Comparison of ENCODE assay signal across 1 cellular context in the genomic region with DNA sequence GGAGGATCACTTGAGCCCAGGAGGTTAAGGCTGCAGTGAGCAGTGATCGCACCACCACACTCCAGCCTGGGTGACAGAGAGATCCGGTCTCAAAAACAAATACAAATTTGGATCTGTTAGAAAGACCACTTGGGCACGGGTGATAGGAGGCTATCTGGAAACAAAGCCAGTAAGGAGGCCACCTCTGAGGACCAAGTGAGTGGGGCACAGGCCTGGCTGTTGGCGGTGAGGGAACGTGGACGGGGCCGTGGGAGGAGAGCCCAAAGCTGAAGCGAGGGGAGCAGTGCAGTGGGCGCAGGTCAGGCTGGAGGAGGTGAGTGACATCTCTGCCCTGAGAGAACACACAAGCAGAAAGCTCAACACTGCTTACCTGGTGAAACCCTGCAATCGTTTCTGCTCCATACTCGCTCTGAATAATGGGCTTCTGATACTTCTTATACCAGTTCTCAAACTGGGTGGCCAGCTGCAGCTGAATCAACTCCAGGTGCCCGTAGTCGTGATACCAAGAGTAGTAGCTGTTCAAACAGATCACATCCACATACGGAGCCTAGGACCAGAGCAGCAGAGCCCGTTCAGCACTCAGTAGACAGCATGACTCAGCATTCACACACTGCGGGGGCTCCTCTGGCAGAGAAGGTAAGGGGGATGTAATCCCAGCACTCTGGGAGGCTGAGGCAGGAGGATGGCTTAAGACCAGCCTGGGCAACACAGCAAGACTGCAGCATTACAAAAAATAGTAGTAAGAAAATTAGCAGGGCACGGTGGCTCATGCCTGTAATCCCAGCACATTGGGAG.
TF ChIP-seq lines count a peak whose summit lies in the region.

No MANE protein-coding gene starts in this region.

TF ChIP-seq in IMR-90, 13 proteins besides CTCF, POLR2A, EP300 and RAD21:
- TF ChIP-seq, protein P1, sequence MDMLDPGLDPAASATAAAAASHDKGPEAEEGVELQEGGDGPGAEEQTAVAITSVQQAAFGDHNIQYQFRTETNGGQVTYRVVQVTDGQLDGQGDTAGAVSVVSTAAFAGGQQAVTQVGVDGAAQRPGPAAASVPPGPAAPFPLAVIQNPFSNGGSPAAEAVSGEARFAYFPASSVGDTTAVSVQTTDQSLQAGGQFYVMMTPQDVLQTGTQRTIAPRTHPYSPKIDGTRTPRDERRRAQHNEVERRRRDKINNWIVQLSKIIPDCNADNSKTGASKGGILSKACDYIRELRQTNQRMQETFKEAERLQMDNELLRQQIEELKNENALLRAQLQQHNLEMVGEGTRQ (IDR thresholded peaks at IDR 0.05; ENCODE audit: low read depth, low read length) = no peak
- TF ChIP-seq NFE2L2 (IDR thresholded peaks at IDR 0.05; ENCODE audit: low read depth, low read length) = peak; percentile 71
